ENCODE assay signal across 15 cellular contexts in genomic region chr2:222399038-222399783, GRCh38. TPM values are rescaled to one million over a fixed set of nuclear protein-coding genes. Genes with fewer than 3 reads are reported as not detected.
DNase-seq lines count a peak whose midpoint lies in the region; ATAC-seq, FAIRE-seq and TF ChIP-seq lines count a peak whose summit lies in the region.
"Had no signal": no experiment of that assay in that cellular context is flagged by ENCODE, and none has a peak within 500 bp of the region (broad histone marks: within the 10 kb centered on the region; RNA-seq: fewer than 3 reads in every experiment).

No MANE protein-coding gene starts in this region.

- H3K4me3 ChIP-seq in PC-9, result no peak overlapping the region
- H3K4me3 ChIP-seq: gastroesophageal sphincter had no signal

- TF ChIP-seq CTCF in PC-9 (conservative IDR thresholded peaks at IDR 0.05), result no peak
- no peak for TF ChIP-seq CTCF in HFFc6 (IDR thresholded peaks at IDR 0.05)

- no peaks in the 10 kb centered on the region for H3K36me3 Mint-ChIP-seq in HFFc6 (ENCODE audit: low read depth)

- H3K4me1 Mint-ChIP-seq in HFFc6 (ENCODE audit: low read depth), result no peaks in the 10 kb centered on the region

- no peaks in the 10 kb centered on the region for H3K9me2 ChIP-seq in PC-9 (ENCODE audit: insufficient read depth)

- no peaks in the 10 kb centered on the region for H4K20me1 ChIP-seq in PC-9 (ENCODE audit: insufficient read depth)

- no peak overlapping the region for H3K27ac Mint-ChIP-seq in HFFc6

- H3K4me2 ChIP-seq in PC-9, result no peak overlapping the region

- no TSS peak for BruUV-seq in PC-9 (replicated peaks; lab: Mats Ljungman, UMichigan)

- no peaks in the 10 kb centered on the region for H3F3A ChIP-seq in PC-9 (ENCODE audit: insufficient read depth, low read depth)

- H3K9me3 ChIP-seq in PC-9 (ENCODE audit: insufficient read depth, low read depth), result no peaks in the 10 kb centered on the region; the same call in 1 of the 2 replicates

- H3K27me3 Mint-ChIP-seq in HFFc6 (ENCODE audit: insufficient read depth), result no peaks in the 10 kb centered on the region; the same call in none of the 2 replicates

- DNase-seq in DMS153 treated with DMSO at 0.1 percent for 48 hours (lab: John Stamatoyannopoulos, UW; ENCODE audit: unreplicated experiment) (peak; percentile 94), NCI-H2029 treated with DMSO at 0.1 percent for 48 hours (lab: John Stamatoyannopoulos, UW) (peak; percentile 83), RPMI7951 (ENCODE audit: low read depth) (peak; percentile 34), PC-9 (no peak), HFFc6 (no peak), occipital lobe (lab: John Stamatoyannopoulos, UW) (no peak)
- DNase-seq: DMS79 treated with DMSO at 0.1 percent for 48 hours; islet precursor cell; MV-4-11; retina; stimulated activated naive CD4-positive, alpha-beta T cell treated with Interleukin-2 at 50 U/mL for 16 hours had no signal

- no peaks in the 10 kb centered on the region for H3K36me3 ChIP-seq in PC-9 (ENCODE audit: low read depth)
- H3K36me3 ChIP-seq: gastroesophageal sphincter had no signal

- no peak for ATAC-seq in HG02938 (IDR thresholded peaks at IDR 0.05; ENCODE audit: unreplicated experiment)
- ATAC-seq: gastroesophageal sphincter had no signal

- H3K4me3 Mint-ChIP-seq in HFFc6, result no peak overlapping the region

- intact Hi-C loops in PC-9 (cut with micrococcal nuclease; ENCODE audit: unreplicated experiment), result loop anchor here (2.0 kb wide), 1 partner anchor 66 kb away; no protein-coding TSS in a partner anchor

- H3K4me1 ChIP-seq in PC-9 (replicated peaks; ENCODE audit: insufficient read depth), result no peaks in the 10 kb centered on the region

- no peaks in the 10 kb centered on the region for H3K27me3 ChIP-seq in PC-9 (ENCODE audit: insufficient read depth, low read depth)
- H3K27me3 ChIP-seq: gastroesophageal sphincter had no signal

- POLR2A ChIA-PET in PC-9 (lab: Charles Lee; ENCODE audit: unreplicated experiment), result no interaction called here

- FAIRE-seq in islet of Langerhans (lab: Jason Lieb, UNC), result peak; percentile 99
- FAIRE-seq: TTC549 had no signal

- H3K27ac ChIP-seq in PC-9, result no peak overlapping the region
- H3K27ac ChIP-seq: gastroesophageal sphincter had no signal

- no peak overlapping the region for H2AFZ ChIP-seq in PC-9

- H3K9me3 Mint-ChIP-seq in HFFc6, result peaks cover 10% of the 10 kb centered on the region

- CTCF ChIA-PET in PC-9 (lab: Charles Lee), result no interaction called here

- H3K79me2 ChIP-seq in PC-9 (ENCODE audit: low read depth), result no peaks in the 10 kb centered on the region

RNA-seq across cellular contexts. Expression of gene SGPP2, which starts 25.1 kb away (rescaled TPM):
- total RNA-seq in RPMI7951 (2014; rRNA removed; shearing (Covaris generic)), result 0.10 TPM in 1 of 2 replicates, not detected in the other
- total RNA-seq in PC-9 (2021) (0.57 and 1.1 TPM in 2 replicates), occipital lobe (1.2 TPM)
- total RNA-seq in HFFc6 (2021; fragmentation: NEBNext Ultra II Directional; extraction: Animal tissue kit (Norgen Biotek cat#: 25700)), result not detected

Comparison
In these comparisons a context has a peak if more than half of its experiments do, and no peak if none do; other contexts are left out.
1. DNase-seq: peak in DMS153 treated with DMSO at 0.1 percent for 48 hours (single experiment), NCI-H2029 treated with DMSO at 0.1 percent for 48 hours (single experiment) and RPMI7951 (single experiment); none in PC-9 (0 of 2), HFFc6 (single experiment) and occipital lobe (single experiment).